8 cellular contexts compared by ENCODE assay signal in the genomic region with DNA sequence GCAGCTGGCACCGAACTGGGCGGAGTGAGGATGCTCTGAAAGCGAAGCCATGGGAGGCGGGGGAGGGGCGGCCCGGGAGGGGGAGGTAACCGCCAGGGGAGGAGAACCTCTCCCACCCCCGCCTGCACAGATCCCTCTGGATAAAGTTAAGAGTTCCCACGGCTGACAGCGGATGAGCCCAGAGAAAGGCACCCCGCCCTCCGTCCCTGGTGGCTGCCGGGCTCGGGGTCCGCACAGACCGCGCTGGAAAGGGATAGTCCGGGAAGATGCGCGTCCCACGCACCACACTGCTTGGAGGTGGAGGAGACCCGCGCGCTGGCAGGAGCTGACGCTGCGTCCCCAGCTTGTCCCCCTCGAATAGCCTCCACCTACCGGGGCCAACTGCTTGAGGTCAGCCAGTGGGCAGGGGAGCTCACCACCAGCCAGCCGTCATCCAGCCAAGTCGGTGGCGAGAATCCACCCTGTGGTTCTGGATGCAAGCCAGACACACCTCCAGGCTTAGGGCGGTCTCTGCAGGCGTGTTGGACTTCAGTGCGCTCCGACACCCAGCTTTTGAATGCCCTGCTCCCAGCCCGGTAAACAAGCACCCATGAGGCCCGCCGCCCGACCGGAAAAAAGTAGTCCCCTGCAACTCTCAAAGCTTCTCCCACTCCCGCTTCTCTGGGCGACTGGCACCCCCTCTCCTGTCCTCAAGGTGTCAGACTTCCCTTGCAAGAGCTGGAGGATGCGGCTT.
DNase-seq lines count a peak whose midpoint lies in the region; ATAC-seq and TF ChIP-seq lines count a peak whose summit lies in the region.

A gene (minus strand): TSS at position 17 of the 733 bp plus-strand sequence. CDS start 86,439 bp downstream, outside the sequence.

- TF ChIP-seq CTCF in AG10803 (conservative IDR thresholded peaks at IDR 0.05; ENCODE audit: low read length) = peak; percentile 73
- TF ChIP-seq CTCF in foreskin fibroblast (IDR thresholded peaks at IDR 0.05; ENCODE audit: low read depth, low read length) = peak; percentile 70

- DNase-seq in AG10803 (ENCODE audit: low read depth) = peak; percentile 80
- peak; percentile 17 for DNase-seq in HPDE6-E6E7 (ENCODE audit: extremely low spot score)
- DNase-seq in foreskin fibroblast = peak; percentile 40 to 76
- peak in 34 of 56 donors; percentile 0 to 73 (median 36) for DNase-seq in nucleus accumbens (lab: John Stamatoyannopoulos, UW)
- no peak for DNase-seq in T-helper 9 cell
- no peak for DNase-seq in GM19238 (ENCODE audit: insufficient read length, low spot score)
- no peak for DNase-seq in NCI-H2171 (lab: John Stamatoyannopoulos, UW)

- ATAC-seq in SK-N-SH treated with all-trans-retinoic acid at 6 μM for 48 hours = peak; percentile 66

- H3K4me3 ChIP-seq in AG10803 (ENCODE audit: low read length) (peak within 1 kb of the TSS; percentile 90), foreskin fibroblast (ENCODE audit: low read depth in 1 of 2, low read length in 2 of 2) (peak within 1 kb of the TSS; percentile 74 to 95)

TF ChIP-seq in SK-N-SH treated with all-trans-retinoic acid at 6 μM for 48 hours, 23 proteins besides CTCF, POLR2A, EP300 and RAD21:
- TF ChIP-seq TOX (CRISPR knock-in tag; IDR thresholded peaks at IDR 0.05; ENCODE audit: borderline replicate concordance) (no peak), PPARA (CRISPR knock-in tag; IDR thresholded peaks at IDR 0.05; ENCODE audit: borderline replicate concordance) (no peak), CSDC2 (CRISPR knock-in tag; IDR thresholded peaks at IDR 0.05) (no peak)

Comparison
In these comparisons a context has a peak if more than half of its experiments do, and no peak if none do; other contexts are left out.
1. DNase-seq: peak in AG10803 (single experiment), HPDE6-E6E7 (single experiment), foreskin fibroblast (2 of 2) and nucleus accumbens (34 of 56); none in T-helper 9 cell (single experiment), GM19238 (single experiment) and NCI-H2171 (single experiment).